ENCODE assay signal across 8 cellular contexts in genomic region chr17:46940692-46941404, GRCh38. TPM values are rescaled to one million over a fixed set of nuclear protein-coding genes. Genes with fewer than 3 reads are reported as not detected.
DNase-seq lines count a peak whose midpoint lies in the region; ATAC-seq and TF ChIP-seq lines count a peak whose summit lies in the region.

No MANE protein-coding gene starts in this region.

- ATAC-seq in HG02759 (IDR thresholded peaks at IDR 0.05; ENCODE audit: unreplicated experiment) (peak; percentile 58), left colon (peak; percentile 70), HG03442 (IDR thresholded peaks at IDR 0.05; ENCODE audit: unreplicated experiment) (no peak)

- DNase-seq in DMS53 (lab: John Stamatoyannopoulos, UW) = peak; percentile 93
- DNase-seq in NCI-H226 = peak; percentile 45
- peak; percentile 44 for DNase-seq in activated CD4-positive, CD25-positive, alpha-beta regulatory T cell treated with anti-CD3 and anti-CD28 coated beads, Interleukin-2, amount 50 U/mL, for 16 hours (ENCODE audit: low read depth, low spot score)
- DNase-seq in cardiac fibroblast (ENCODE audit: low read depth in 2 of 2) = peak; percentile 76 to 80
- DNase-seq in left colon = peak; percentile 47 to 79
- peak; percentile 73 for DNase-seq in stimulated activated CD4-positive, alpha-beta T cell treated with anti-CD3 and anti-CD28 coated beads, Interleukin-4, amount 100 ng/mL, for 24 hours

- intact Hi-C loops in left colon (cut with DNase I, micrococcal nuclease) = no loop called here

- no peak overlapping the region for H3K4me3 ChIP-seq in cardiac fibroblast (replicated peaks in 1 of 2; ENCODE audit: low read depth in 2 of 2, low read length in 2 of 2)

- peak; percentile 87 for TF ChIP-seq CTCF in cardiac fibroblast (IDR thresholded peaks at IDR 0.05; ENCODE audit: low read depth, low read length)

RNA-seq across cellular contexts. Expression of gene GOSR2, which starts 17.9 kb away (rescaled TPM):
- total RNA-seq in left colon = 10 to 100 TPM; 49.5 to 49.8 TPM

RNA-seq across cellular contexts. Expression of gene RPRML, which starts 38.2 kb away (rescaled TPM):
- total RNA-seq in left colon = not detected
